20 cellular contexts compared by ENCODE assay signal in genomic region chr3:151766454-151766853, GRCh38. TPM values are rescaled to one million over a fixed set of nuclear protein-coding genes. Genes with fewer than 3 reads are reported as not detected.
DNase-seq lines count a peak whose midpoint lies in the region; ATAC-seq, FAIRE-seq and TF ChIP-seq lines count a peak whose summit lies in the region.
"Had no signal": no experiment of that assay in that cellular context is flagged by ENCODE, and none has a peak within 500 bp of the region (broad histone marks: within the 10 kb centered on the region; RNA-seq: fewer than 3 reads in every experiment).

No MANE protein-coding gene starts in this region.

- no peak for TF ChIP-seq POLR2A in HepG2 (IDR thresholded peaks at IDR 0.05; ENCODE audit: insufficient read depth in 1 of 2, low read depth in 2 of 2, low read length in 2 of 2)

- no peak overlapping the region for H3K4me2 ChIP-seq in HepG2 (ENCODE audit: low read depth, low read length)

- no peaks in the 10 kb centered on the region for H4K20me1 ChIP-seq in HepG2 (ENCODE audit: insufficient read depth, low read length)

- H2AFZ ChIP-seq in HepG2 (ENCODE audit: low read length): no peak overlapping the region
- H2AFZ ChIP-seq: parathyroid adenoma had no signal

- H3K9ac ChIP-seq in liver (ENCODE audit: low read depth in 1 of 2, low read length in 2 of 2) (no peak overlapping the region), HepG2 (ENCODE audit: insufficient read depth, low read depth, low read length) (no peak overlapping the region), SK-N-MC (ENCODE audit: insufficient read length) (no peak overlapping the region)
- H3K9ac ChIP-seq: parathyroid adenoma had no signal

- H3K4me1 Mint-ChIP-seq in WTC11 (peaks cover 4% of the 10 kb centered on the region; the same call in 1 of the 2 replicates), immature natural killer cell (no peaks in the 10 kb centered on the region)
- H3K4me1 Mint-ChIP-seq: stimulated activated memory B cell treated with anti-CD40 and anti-IgM and Interleukin-4, amounts not matched to agents 10 μg/mL and 1 μg/mL and 100 μg/mL, for 72 hours had no signal

- H3K36me3 ChIP-seq in liver (ENCODE audit: control insufficient read depth in 4 of 4, insufficient read depth in 3 of 4, low read depth in 1 of 4, low read length in 3 of 4): no peaks in the 10 kb centered on the region
- no peaks in the 10 kb centered on the region for H3K36me3 ChIP-seq in HepG2 (replicated peaks in 1 of 2; ENCODE audit: control insufficient read depth in 1 of 2, insufficient read depth in 2 of 2, low read length in 2 of 2)
- no peaks in the 10 kb centered on the region for H3K36me3 ChIP-seq in SK-N-MC (ENCODE audit: insufficient read depth, low read length)

- CTCF ChIA-PET in HepG2 (lab: Yijun Ruan, JAX; ENCODE audit: low intra/inter-chr PET ratio, low total read pairs): no interaction called here
- CTCF ChIA-PET in WTC11 (lab: Charles Lee): no interaction called here

- H3K4me3 ChIP-seq in liver (ENCODE audit: low read depth in 1 of 3, low read length in 3 of 3) (no peak overlapping the region), HepG2 (replicated peaks in 1 of 3; ENCODE audit: insufficient read depth in 1 of 3, low read depth in 2 of 3, low read length in 3 of 3) (no peak overlapping the region), SK-N-MC (no peak overlapping the region), fibroblast of mammary gland (ENCODE audit: control insufficient read depth, low read depth, low read length) (no peak overlapping the region)

- in situ Hi-C loops in HepG2 (cut with HindIII; ENCODE audit: extremely low pct_ligation_motif_present, low pct_unique_long_range_greater_than_20kb): no loop called here

- H3K27me3 ChIP-seq in liver (ENCODE audit: control insufficient read depth in 4 of 4, insufficient read depth in 4 of 4, low read length in 3 of 4) (no peaks in the 10 kb centered on the region), HepG2 (ENCODE audit: control insufficient read depth in 1 of 2, insufficient read depth in 2 of 2, low read length in 2 of 2) (no peaks in the 10 kb centered on the region)

- peaks cover 6% of the 10 kb centered on the region for H3K9me3 Mint-ChIP-seq in WTC11
- H3K9me3 Mint-ChIP-seq in immature natural killer cell: peaks cover 0 to 3% (median 0%) of the 10 kb centered on the region in 6 donors
- H3K9me3 Mint-ChIP-seq: activated CD8-positive, alpha-beta T cell treated with anti-CD3 and anti-CD28 coated beads for 36 hours; activated T-helper 1 cell treated with anti-CD3 and anti-CD28 coated beads, Interleukin-12 subunit alpha, Interleukin-12 subunit beta, Interleukin-2, Interleukin-4 antibody, amounts not matched to agents 30 ng/mL and 10 ng/mL and 1 ng/mL, durations not matched to agents 14 hours and 24 hours and 36 hours had no signal

- no peak for ATAC-seq in HepG2
- no peak for ATAC-seq in WTC11
- ATAC-seq in HG03571 (IDR thresholded peaks at IDR 0.05; ENCODE audit: unreplicated experiment): no peak
- ATAC-seq: activated CD8-positive, alpha-beta T cell treated with anti-CD3 and anti-CD28 coated beads for 36 hours; esophagus mucosa; stimulated activated memory B cell treated with anti-CD40 and anti-IgM and Interleukin-4, amounts not matched to agents 10 μg/mL and 1 μg/mL and 100 μg/mL, for 72 hours had no signal

- WGBS in liver: 68% methylated on average over 2 of the region's 2 CpGs
- 91% methylated on average over 2 of the region's 2 CpGs for WGBS in HepG2 (ENCODE audit: low lambda C conversion rate)

- POLR2A ChIA-PET in HepG2 (lab: Yijun Ruan, JAX): no interaction called here
- POLR2A ChIA-PET in WTC11 (lab: Charles Lee): no interaction called here

- TF ChIP-seq CTCF in liver (IDR thresholded peaks at IDR 0.05; ENCODE audit: low read depth, low read length, missing input control): no peak
- no peak for TF ChIP-seq CTCF in HepG2 (CRISPR knock-in tag; IDR thresholded peaks at IDR 0.05)
- TF ChIP-seq CTCF in fibroblast of mammary gland (conservative IDR thresholded peaks at IDR 0.05; ENCODE audit: control insufficient read depth, insufficient read depth, low read depth, low read length): no peak
- TF ChIP-seq CTCF in WTC11 (IDR thresholded peaks at IDR 0.05): no peak

- TF ChIP-seq RAD21 in liver (IDR thresholded peaks at IDR 0.05) (no peak), HepG2 (CRISPR knock-in tag; IDR thresholded peaks at IDR 0.05) (no peak)

- no peaks in the 10 kb centered on the region for H3K27me3 Mint-ChIP-seq in WTC11 (ENCODE audit: low read depth)
- H3K27me3 Mint-ChIP-seq in immature natural killer cell (ENCODE audit: low read depth in 3 of 3): peaks cover 0 to 3% (median 0%) of the 10 kb centered on the region in 3 donors
- H3K27me3 Mint-ChIP-seq: activated CD8-positive, alpha-beta T cell treated with anti-CD3 and anti-CD28 coated beads for 36 hours had no signal

- H3K4me3 Mint-ChIP-seq in WTC11 (no peak overlapping the region), immature natural killer cell (no peak overlapping the region)
- H3K4me3 Mint-ChIP-seq: activated CD8-positive, alpha-beta T cell treated with anti-CD3 and anti-CD28 coated beads for 36 hours; activated T-helper 1 cell treated with anti-CD3 and anti-CD28 coated beads, Interleukin-12 subunit alpha, Interleukin-12 subunit beta, Interleukin-2, Interleukin-4 antibody, amounts not matched to agents 30 ng/mL and 10 ng/mL and 1 ng/mL, durations not matched to agents 14 hours and 24 hours and 36 hours; stimulated activated memory B cell treated with anti-CD40 and anti-IgM and Interleukin-4, amounts not matched to agents 10 μg/mL and 1 μg/mL and 100 μg/mL, for 72 hours had no signal

- intact Hi-C loops in HepG2 (cut with micrococcal nuclease; ENCODE audit: unreplicated experiment): no loop called here

- TF ChIP-seq EP300 in HepG2 (IDR thresholded peaks at IDR 0.05; ENCODE audit: low read depth in 2 of 2, low read length in 2 of 2): no peak
- no peak for TF ChIP-seq EP300 in HepG2 (CRISPR knock-in tag; IDR thresholded peaks at IDR 0.05; ENCODE audit: borderline replicate concordance)

- no peak for FAIRE-seq in HepG2 (lab: Jason Lieb, UNC)
- FAIRE-seq: colon, TTC549 had no signal

- H3K36me3 Mint-ChIP-seq in WTC11: no peaks in the 10 kb centered on the region
- H3K36me3 Mint-ChIP-seq in immature natural killer cell: no peaks in the 10 kb centered on the region
- H3K36me3 Mint-ChIP-seq: stimulated activated memory B cell treated with anti-CD40 and anti-IgM and Interleukin-4, amounts not matched to agents 10 μg/mL and 1 μg/mL and 100 μg/mL, for 72 hours had no signal

- H3K4me1 ChIP-seq in liver (ENCODE audit: control insufficient read depth in 4 of 4, insufficient read depth in 4 of 4, low read length in 3 of 4): peaks cover 2 to 20% (median 3%) of the 10 kb centered on the region in 4 donors
- peaks cover 38% of the 10 kb centered on the region for H3K4me1 ChIP-seq in HepG2 (ENCODE audit: insufficient read depth, low read length)
- H3K4me1 ChIP-seq: parathyroid adenoma had no signal

- no TSS peak for BruUV-seq in HepG2 (replicated peaks; lab: Mats Ljungman, UMichigan)

- H3K9me3 ChIP-seq in liver (ENCODE audit: control insufficient read depth in 4 of 4, low read length in 3 of 4): no peaks in the 10 kb centered on the region
- H3K9me3 ChIP-seq in HepG2 (ENCODE audit: low read length): no peaks in the 10 kb centered on the region
- H3K9me3 ChIP-seq in SK-N-MC (ENCODE audit: low read depth, low read length): no peaks in the 10 kb centered on the region
- H3K9me3 ChIP-seq: Caco-2 had no signal

- no peak for DNase-seq in HepG2 (ENCODE audit: low spot score)
- DNase-seq in SK-N-MC (ENCODE audit: low read depth, low spot score): no peak
- peak; percentile 60 for DNase-seq in fibroblast of mammary gland (ENCODE audit: low read depth)
- no peak for DNase-seq in activated CD4-positive, alpha-beta T cell treated with anti-CD3 and anti-CD28 coated beads, Interleukin-2, amount 50 U/mL, for 4 hours
- DNase-seq in WTC11 (ENCODE audit: low spot score): no peak
- DNase-seq in immature natural killer cell: no peak
- DNase-seq: activated CD8-positive, alpha-beta T cell treated with anti-CD3 and anti-CD28 coated beads for 36 hours; Caco-2; NCI-H1417 treated with DMSO at 0.1 percent for 48 hours; trophoblast cell had no signal

- H3K27ac ChIP-seq in liver (ENCODE audit: low read depth in 1 of 2, low read length in 2 of 2) (no peak overlapping the region), HepG2 (ENCODE audit: extremely low read length, insufficient read depth, low read length) (no peak overlapping the region), SK-N-MC (peak overlapping the region; percentile 59; the same call in 1 of the 2 replicates)
- H3K27ac ChIP-seq: parathyroid adenoma had no signal

- H3K79me2 ChIP-seq in HepG2 (ENCODE audit: insufficient read depth, low read length): no peaks in the 10 kb centered on the region
- H3K79me2 ChIP-seq: parathyroid adenoma had no signal

- H3K27ac Mint-ChIP-seq in WTC11 (no peak overlapping the region), immature natural killer cell (no peak overlapping the region)
- H3K27ac Mint-ChIP-seq: activated CD8-positive, alpha-beta T cell treated with anti-CD3 and anti-CD28 coated beads for 36 hours; activated T-helper 1 cell treated with anti-CD3 and anti-CD28 coated beads, Interleukin-12 subunit alpha, Interleukin-12 subunit beta, Interleukin-2, Interleukin-4 antibody, amounts not matched to agents 30 ng/mL and 10 ng/mL and 1 ng/mL, durations not matched to agents 14 hours and 24 hours and 36 hours; stimulated activated memory B cell treated with anti-CD40 and anti-IgM and Interleukin-4, amounts not matched to agents 10 μg/mL and 1 μg/mL and 100 μg/mL, for 72 hours had no signal

RNA-seq across cellular contexts. Expression of gene AADACL2, which starts 32.7 kb away (rescaled TPM):
- total RNA-seq in liver (not detected), HepG2 (2016; rRNA removed; fragmentation: Illumina TruSeq; extraction: Trizol) (not detected in 2 replicates), WTC11 (2021) (not detected in 3 replicates)
- polyA plus RNA-seq in liver (not detected), HepG2 (2011; rRNA removed) (not detected in 2 replicates), immature natural killer cell (not detected)
- total RNA-seq in HepG2 (2016; cell fraction: cytosol; rRNA removed; fragmentation: Illumina TruSeq; extraction: Trizol; ENCODE audit: low read depth): not detected in 2 replicates
- not detected in 2 replicates for total RNA-seq in HepG2 (2016; cell fraction: insoluble cytoplasmic fraction; rRNA removed; fragmentation: Illumina TruSeq; extraction: Trizol)
- total RNA-seq in HepG2 (2016; cell fraction: membrane; rRNA removed; fragmentation: Illumina TruSeq; extraction: Trizol): not detected in 2 replicates
- not detected in 2 replicates for total RNA-seq in HepG2 (2016; cell fraction: nucleus; rRNA removed; fragmentation: Illumina TruSeq; extraction: Trizol)
- polyA plus RNA-seq in HepG2 (2011; cell fraction: cytosol; rRNA removed): not detected in 2 replicates
- not detected in 2 replicates for polyA plus RNA-seq in HepG2 (2011; cell fraction: nucleus; rRNA removed)
- polyA plus RNA-seq in HepG2 (2012): not detected in 2 replicates
- polyA plus RNA-seq in HepG2 (2016; cell fraction: cytosol; fragmentation: Illumina TruSeq; extraction: Trizol; ENCODE audit: low read depth): not detected in 2 replicates
- polyA plus RNA-seq in HepG2 (2016; cell fraction: insoluble cytoplasmic fraction; fragmentation: Illumina TruSeq; extraction: Trizol; ENCODE audit: low read depth): not detected in 2 replicates
- polyA plus RNA-seq in HepG2 (2016; cell fraction: membrane; fragmentation: Illumina TruSeq; extraction: Trizol; ENCODE audit: low read depth): not detected in 2 replicates
- polyA plus RNA-seq in HepG2 (2016; cell fraction: nucleus; fragmentation: Illumina TruSeq; extraction: Trizol; ENCODE audit: insufficient read depth, low read depth): not detected in 2 replicates
- not detected in 2 replicates for polyA minus RNA-seq in HepG2 (2011; rRNA and poly(A)+ RNA removed; ENCODE audit: low replicate concordance)
- not detected in 2 replicates for polyA minus RNA-seq in HepG2 (2011; cell fraction: cytosol; rRNA and poly(A)+ RNA removed)
- not detected in 2 replicates for polyA minus RNA-seq in HepG2 (2011; cell fraction: nucleus; rRNA and poly(A)+ RNA removed)
- total RNA-seq: activated CD8-positive, alpha-beta T cell treated with anti-CD3 and anti-CD28 coated beads for 36 hours; activated T-helper 1 cell treated with anti-CD3 and anti-CD28 coated beads, Interleukin-12 subunit alpha, Interleukin-12 subunit beta, Interleukin-2, Interleukin-4 antibody, amounts not matched to agents 30 ng/mL and 10 ng/mL and 1 ng/mL, durations not matched to agents 14 hours and 24 hours and 36 hours; Caco-2; esophagus mucosa; SK-MEL-5 had no signal
- polyA plus RNA-seq: AG04450 had no signal

RNA-seq across cellular contexts. Expression of gene AADAC, which starts 47.5 kb away (rescaled TPM):
- total RNA-seq in liver (100 to 1,000 TPM; 144 to 321 TPM), HepG2 (2016; rRNA removed; fragmentation: Illumina TruSeq; extraction: Trizol) (1.2 and 1.5 TPM in 2 replicates), WTC11 (2021) (0.11 to 0.32 TPM in 2 of 3 replicates, not detected in the other)
- polyA plus RNA-seq in liver (100 to 1,000 TPM; 278 to 285 TPM), HepG2 (2011; rRNA removed) (0.71 and 0.87 TPM in 2 replicates), immature natural killer cell (not detected)
- 0.30 and 0.35 TPM in 2 replicates for total RNA-seq in HepG2 (2016; cell fraction: cytosol; rRNA removed; fragmentation: Illumina TruSeq; extraction: Trizol; ENCODE audit: low read depth)
- 1.1 and 1.3 TPM in 2 replicates for total RNA-seq in HepG2 (2016; cell fraction: insoluble cytoplasmic fraction; rRNA removed; fragmentation: Illumina TruSeq; extraction: Trizol)
- total RNA-seq in HepG2 (2016; cell fraction: membrane; rRNA removed; fragmentation: Illumina TruSeq; extraction: Trizol): 0.48 and 0.90 TPM in 2 replicates
- 0.68 and 0.72 TPM in 2 replicates for total RNA-seq in HepG2 (2016; cell fraction: nucleus; rRNA removed; fragmentation: Illumina TruSeq; extraction: Trizol)
- 0.23 and 0.41 TPM in 2 replicates for polyA plus RNA-seq in HepG2 (2011; cell fraction: cytosol; rRNA removed)
- polyA plus RNA-seq in HepG2 (2011; cell fraction: nucleus; rRNA removed): 0.26 and 0.35 TPM in 2 replicates
- polyA plus RNA-seq in HepG2 (2012): 1.1 and 1.3 TPM in 2 replicates
- polyA plus RNA-seq in HepG2 (2016; cell fraction: cytosol; fragmentation: Illumina TruSeq; extraction: Trizol; ENCODE audit: low read depth): 0.37 and 0.38 TPM in 2 replicates
- 0.87 and 1.2 TPM in 2 replicates for polyA plus RNA-seq in HepG2 (2016; cell fraction: insoluble cytoplasmic fraction; fragmentation: Illumina TruSeq; extraction: Trizol; ENCODE audit: low read depth)
- polyA plus RNA-seq in HepG2 (2016; cell fraction: membrane; fragmentation: Illumina TruSeq; extraction: Trizol; ENCODE audit: low read depth): 0.55 and 0.73 TPM in 2 replicates
- polyA plus RNA-seq in HepG2 (2016; cell fraction: nucleus; fragmentation: Illumina TruSeq; extraction: Trizol; ENCODE audit: insufficient read depth, low read depth): 0.93 and 1.6 TPM in 2 replicates
- polyA minus RNA-seq in HepG2 (2011; rRNA and poly(A)+ RNA removed; ENCODE audit: low replicate concordance): 0.22 TPM in 1 of 2 replicates, not detected in the other
- not detected in 2 replicates for polyA minus RNA-seq in HepG2 (2011; cell fraction: cytosol; rRNA and poly(A)+ RNA removed)
- 0.90 and 0.99 TPM in 2 replicates for polyA minus RNA-seq in HepG2 (2011; cell fraction: nucleus; rRNA and poly(A)+ RNA removed)
- total RNA-seq: activated CD8-positive, alpha-beta T cell treated with anti-CD3 and anti-CD28 coated beads for 36 hours; activated T-helper 1 cell treated with anti-CD3 and anti-CD28 coated beads, Interleukin-12 subunit alpha, Interleukin-12 subunit beta, Interleukin-2, Interleukin-4 antibody, amounts not matched to agents 30 ng/mL and 10 ng/mL and 1 ng/mL, durations not matched to agents 14 hours and 24 hours and 36 hours; SK-MEL-5 had no signal
- polyA plus RNA-seq: AG04450 had no signal

Comparison
In these comparisons a context has a peak if more than half of its experiments do, and no peak if none do; other contexts are left out.
1. RNA of gene AADAC, which starts 47.5 kb away (total RNA-seq): 144 to 321 TPM in liver; 0.30 to 1.5 TPM in HepG2 and 0.11 to 0.32 TPM in WTC11; every median in the first group is over 10 times any median in the second.